ENCODE assay signal across 15 cellular contexts in genomic region chr2:11123001-11123809, GRCh38.
"Had no signal": no experiment of that assay in that cellular context is flagged by ENCODE, and none has a peak within 500 bp of the region (broad histone marks: within the 10 kb centered on the region; RNA-seq: fewer than 3 reads in every experiment).

No MANE protein-coding gene starts in this region.

- H3K36me3 ChIP-seq: heart left ventricle, right lobe of liver, upper lobe of left lung, WERI-Rb-1 had no signal

- H3K9me3 Mint-ChIP-seq: memory B cell; natural killer cell treated with Interleukin-12 subunit alpha and Interleukin-12 subunit beta and Interleukin-15 and Interleukin-18, amount 100 ng/mL, for 72 hours; stimulated activated naive B cell treated with anti-CD40 and anti-IgM and Interleukin-4, amounts not matched to agents 10 μg/mL and 1 μg/mL and 100 μg/mL, for 72 hours had no signal

- H3K4me1 ChIP-seq: psoas muscle, right lobe of liver had no signal

- DNase-seq: activated CD4-positive, alpha-beta T cell treated with anti-CD3 and anti-CD28 coated beads for 4 hours; activated CD8-positive, alpha-beta memory T cell treated with anti-CD3 and anti-CD28 coated beads, Interleukin-2, amount 50 U/mL, for 48 hours; activated CD8-positive, alpha-beta T cell treated with anti-CD3 and anti-CD28 coated beads, Interleukin-2, amount 10 ng/mL, durations not matched to agents 7 days and 5 days; activated naive CD4-positive, alpha-beta T cell treated with Interleukin-2 at 50 U/mL for 16 hours; foreskin melanocyte; heart left ventricle; psoas muscle; stimulated activated CD4-positive, alpha-beta T cell treated with anti-CD3 and anti-CD28 coated beads, Interleukin-2, amount 100 ng/mL, for 24 hours; stimulated activated naive B cell treated with anti-CD40 and anti-IgM and Interleukin-4, amounts not matched to agents 10 μg/mL and 1 μg/mL and 100 μg/mL, for 72 hours; T-helper 9 cell; WERI-Rb-1 had no signal

- H3K36me3 Mint-ChIP-seq: memory B cell; natural killer cell treated with Interleukin-12 subunit alpha and Interleukin-12 subunit beta and Interleukin-15 and Interleukin-18, amount 100 ng/mL, for 72 hours; stimulated activated naive B cell treated with anti-CD40 and anti-IgM and Interleukin-4, amounts not matched to agents 10 μg/mL and 1 μg/mL and 100 μg/mL, for 72 hours had no signal

- H3K4me3 Mint-ChIP-seq: activated CD8-positive, alpha-beta T cell treated with anti-CD3 and anti-CD28 coated beads, Interleukin-2, amount 10 ng/mL, durations not matched to agents 7 days and 5 days; memory B cell; natural killer cell treated with Interleukin-12 subunit alpha and Interleukin-12 subunit beta and Interleukin-15 and Interleukin-18, amount 100 ng/mL, for 72 hours; stimulated activated naive B cell treated with anti-CD40 and anti-IgM and Interleukin-4, amounts not matched to agents 10 μg/mL and 1 μg/mL and 100 μg/mL, for 72 hours had no signal

- H3K27me3 ChIP-seq: right lobe of liver, upper lobe of left lung had no signal

- H3K27ac ChIP-seq: heart left ventricle, psoas muscle, right lobe of liver, upper lobe of left lung, WERI-Rb-1 had no signal

- H3K9me3 ChIP-seq: heart left ventricle, psoas muscle, right lobe of liver, upper lobe of left lung had no signal

- H3K4me3 ChIP-seq: heart left ventricle, psoas muscle, right lobe of liver, upper lobe of left lung had no signal

- H3K27ac Mint-ChIP-seq: activated CD8-positive, alpha-beta T cell treated with anti-CD3 and anti-CD28 coated beads, Interleukin-2, amount 10 ng/mL, durations not matched to agents 7 days and 5 days; memory B cell; natural killer cell treated with Interleukin-12 subunit alpha and Interleukin-12 subunit beta and Interleukin-15 and Interleukin-18, amount 100 ng/mL, for 72 hours; stimulated activated naive B cell treated with anti-CD40 and anti-IgM and Interleukin-4, amounts not matched to agents 10 μg/mL and 1 μg/mL and 100 μg/mL, for 72 hours had no signal
